ENCODE assay signal across 8 cellular contexts in genomic region chr15:79007066-79007465, GRCh38.
DNase-seq lines count a peak whose midpoint lies in the region; ATAC-seq and TF ChIP-seq lines count a peak whose summit lies in the region.

No MANE protein-coding gene starts in this region.

- TF ChIP-seq CTCF in GM13977 (IDR thresholded peaks at IDR 0.05; ENCODE audit: extremely low read depth, insufficient read depth, missing control alignments) (peak; percentile 42), fibroblast of pulmonary artery (IDR thresholded peaks at IDR 0.05; ENCODE audit: low read length, missing control alignments) (peak; percentile 77), smooth muscle cell (IDR thresholded peaks at IDR 0.05; ENCODE audit: borderline replicate concordance, insufficient read depth, poor library complexity, severe bottlenecking) (peak; percentile 61)

- no peak overlapping the region for H2AFZ ChIP-seq in smooth muscle cell (ENCODE audit: low read depth)

- H3K4me1 ChIP-seq in smooth muscle cell (ENCODE audit: low read depth) = no peaks in the 10 kb centered on the region

- no peak overlapping the region for H3K4me2 ChIP-seq in smooth muscle cell

- no peak overlapping the region for H3K27ac ChIP-seq in smooth muscle cell (ENCODE audit: low read depth)

- no peaks in the 10 kb centered on the region for H3K36me3 ChIP-seq in smooth muscle cell (ENCODE audit: low read depth)

- H4K20me1 ChIP-seq in smooth muscle cell (ENCODE audit: low read depth) = no peaks in the 10 kb centered on the region

- H3F3A ChIP-seq in smooth muscle cell (ENCODE audit: low read depth) = no peaks in the 10 kb centered on the region

- H3K79me2 ChIP-seq in smooth muscle cell (ENCODE audit: low read depth) = no peaks in the 10 kb centered on the region

- no peaks in the 10 kb centered on the region for H3K27me3 ChIP-seq in smooth muscle cell (ENCODE audit: low read depth)

- DNase-seq in A172 (ENCODE audit: low spot score) = peak; percentile 48
- DNase-seq in GM13977 (ENCODE audit: low spot score) = no peak
- DNase-seq in SK-MEL-5 (ENCODE audit: low read depth, low spot score) = peak; percentile 89
- DNase-seq in fibroblast of pulmonary artery (ENCODE audit: low read depth) = peak; percentile 74
- peak; percentile 4 for DNase-seq in smooth muscle cell (lab: John Stamatoyannopoulos, UW; ENCODE audit: unreplicated experiment)

- H3K9ac ChIP-seq in smooth muscle cell (ENCODE audit: low read depth) = no peak overlapping the region

- no peak for ATAC-seq in GM21381 (IDR thresholded peaks at IDR 0.05; ENCODE audit: unreplicated experiment)
- no peak for ATAC-seq in HG02588 (IDR thresholded peaks at IDR 0.05; ENCODE audit: unreplicated experiment)
- no peak for ATAC-seq in GM18873 (IDR thresholded peaks at IDR 0.05; ENCODE audit: low FRiP score, unreplicated experiment)

- no peak overlapping the region for H3K4me3 ChIP-seq in fibroblast of pulmonary artery (replicated peaks; ENCODE audit: low read depth, low read length)
- H3K4me3 ChIP-seq in smooth muscle cell = no peak overlapping the region

- 19% methylated on average over 3 of the region's 3 CpGs for WGBS in smooth muscle cell (ENCODE audit: low lambda C conversion rate)

- H3K9me3 ChIP-seq in smooth muscle cell (replicated peaks; ENCODE audit: low read depth) = no peaks in the 10 kb centered on the region

- in situ Hi-C loops in GM13977 (cut with MboI; ENCODE audit: low pct_unique_long_range_greater_than_20kb, low sequenced_read_pairs, unreplicated experiment) (no loop called here), SK-MEL-5 (cut with HindIII; ENCODE audit: low pct_unique_long_range_greater_than_20kb, low sequenced_read_pairs) (no loop called here)
